Comparison of ENCODE assay signal across 1 cellular context in genomic region chr7:71414490-71414889, GRCh38.
TF ChIP-seq lines count a peak whose summit lies in the region.

No MANE protein-coding gene starts in this region.

TF ChIP-seq in WTC11, 78 proteins besides CTCF, POLR2A, EP300 and RAD21 (continued from another document):
- TF ChIP-seq ARID4B (CRISPR knock-in tag; IDR thresholded peaks at IDR 0.05; ENCODE audit: borderline replicate concordance): no peak
